ENCODE assay signal across 1 cellular context in genomic region chr17:49191917-49192741, GRCh38.
TF ChIP-seq lines count a peak whose summit lies in the region.

No MANE protein-coding gene starts in this region.

TF ChIP-seq in K562, 482 proteins besides CTCF, POLR2A, EP300 and RAD21 (continued from another document and continues in another):
- TF ChIP-seq, protein P1, sequence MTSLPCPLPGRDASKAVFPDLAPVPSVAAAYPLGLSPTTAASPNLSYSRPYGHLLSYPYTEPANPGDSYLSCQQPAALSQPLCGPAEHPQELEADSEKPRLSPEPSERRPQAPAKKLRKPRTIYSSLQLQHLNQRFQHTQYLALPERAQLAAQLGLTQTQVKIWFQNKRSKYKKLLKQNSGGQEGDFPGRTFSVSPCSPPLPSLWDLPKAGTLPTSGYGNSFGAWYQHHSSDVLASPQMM (CRISPR knock-in tag; IDR thresholded peaks at IDR 0.05): no peak
- no peak for TF ChIP-seq BRCA1 (IDR thresholded peaks at IDR 0.05)
- no peak for TF ChIP-seq BRCA1 (CRISPR knock-in tag; IDR thresholded peaks at IDR 0.05)
- peak; percentile 95 for TF ChIP-seq LCOR (CRISPR knock-in tag; IDR thresholded peaks at IDR 0.05)
- no peak for TF ChIP-seq NFE2L1 (tag; IDR thresholded peaks at IDR 0.05; ENCODE audit: borderline replicate concordance, low read depth)
- TF ChIP-seq CBFA2T2 (conservative IDR thresholded peaks at IDR 0.05): peak; percentile 65; the same call in 1 of the 2 replicates
- no peak for TF ChIP-seq ZNF445 (CRISPR knock-in tag; IDR thresholded peaks at IDR 0.05; ENCODE audit: low read depth)
- TF ChIP-seq NCOR1 (IDR thresholded peaks at IDR 0.05): peak; percentile 49
- no peak for TF ChIP-seq E4F1 (CRISPR knock-in tag; IDR thresholded peaks at IDR 0.05; ENCODE audit: borderline replicate concordance)
- no peak for TF ChIP-seq PTTG1 (tag; IDR thresholded peaks at IDR 0.05; ENCODE audit: low read depth)
- TF ChIP-seq WHSC1 (IDR thresholded peaks at IDR 0.05; ENCODE audit: low read length): no peak
- TF ChIP-seq, protein P2, sequence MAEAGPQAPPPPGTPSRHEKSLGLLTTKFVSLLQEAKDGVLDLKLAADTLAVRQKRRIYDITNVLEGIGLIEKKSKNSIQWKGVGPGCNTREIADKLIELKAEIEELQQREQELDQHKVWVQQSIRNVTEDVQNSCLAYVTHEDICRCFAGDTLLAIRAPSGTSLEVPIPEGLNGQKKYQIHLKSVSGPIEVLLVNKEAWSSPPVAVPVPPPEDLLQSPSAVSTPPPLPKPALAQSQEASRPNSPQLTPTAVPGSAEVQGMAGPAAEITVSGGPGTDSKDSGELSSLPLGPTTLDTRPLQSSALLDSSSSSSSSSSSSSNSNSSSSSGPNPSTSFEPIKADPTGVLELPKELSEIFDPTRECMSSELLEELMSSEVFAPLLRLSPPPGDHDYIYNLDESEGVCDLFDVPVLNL (CRISPR knock-in tag; IDR thresholded peaks at IDR 0.05; ENCODE audit: low read depth): peak; percentile 95
- TF ChIP-seq RHOXF2B (CRISPR knock-in tag; conservative IDR thresholded peaks at IDR 0.05): no peak; the same call in 1 of the 2 replicates
- peak; percentile 25; the same call in 1 of the 2 replicates for TF ChIP-seq FOXJ2 (tag; IDR thresholded peaks at IDR 0.05)
- TF ChIP-seq SIN3A (IDR thresholded peaks at IDR 0.05; ENCODE audit: borderline replicate concordance in 2 of 2, control insufficient read depth in 1 of 2, low read depth in 2 of 2, low read length in 2 of 2): peak; percentile 36 to 60; a peak in 2 of 4 replicates
- peak; percentile 84; the same call in 1 of the 2 replicates for TF ChIP-seq GTF2E2 (tag; IDR thresholded peaks at IDR 0.05)
- no peak for TF ChIP-seq C11orf30 (IDR thresholded peaks at IDR 0.05; ENCODE audit: low read depth)
- no peak for TF ChIP-seq STAT6 (CRISPR knock-in tag; IDR thresholded peaks at IDR 0.05)
- no peak for TF ChIP-seq HNRNPH1 (optimal IDR thresholded peaks at IDR 0.05; ENCODE audit: low read depth, low read length)
- TF ChIP-seq ZNF609 (CRISPR knock-in tag; IDR thresholded peaks at IDR 0.05; ENCODE audit: borderline replicate concordance): no peak; the same call in none of the 2 replicates
- TF ChIP-seq, protein P3, sequence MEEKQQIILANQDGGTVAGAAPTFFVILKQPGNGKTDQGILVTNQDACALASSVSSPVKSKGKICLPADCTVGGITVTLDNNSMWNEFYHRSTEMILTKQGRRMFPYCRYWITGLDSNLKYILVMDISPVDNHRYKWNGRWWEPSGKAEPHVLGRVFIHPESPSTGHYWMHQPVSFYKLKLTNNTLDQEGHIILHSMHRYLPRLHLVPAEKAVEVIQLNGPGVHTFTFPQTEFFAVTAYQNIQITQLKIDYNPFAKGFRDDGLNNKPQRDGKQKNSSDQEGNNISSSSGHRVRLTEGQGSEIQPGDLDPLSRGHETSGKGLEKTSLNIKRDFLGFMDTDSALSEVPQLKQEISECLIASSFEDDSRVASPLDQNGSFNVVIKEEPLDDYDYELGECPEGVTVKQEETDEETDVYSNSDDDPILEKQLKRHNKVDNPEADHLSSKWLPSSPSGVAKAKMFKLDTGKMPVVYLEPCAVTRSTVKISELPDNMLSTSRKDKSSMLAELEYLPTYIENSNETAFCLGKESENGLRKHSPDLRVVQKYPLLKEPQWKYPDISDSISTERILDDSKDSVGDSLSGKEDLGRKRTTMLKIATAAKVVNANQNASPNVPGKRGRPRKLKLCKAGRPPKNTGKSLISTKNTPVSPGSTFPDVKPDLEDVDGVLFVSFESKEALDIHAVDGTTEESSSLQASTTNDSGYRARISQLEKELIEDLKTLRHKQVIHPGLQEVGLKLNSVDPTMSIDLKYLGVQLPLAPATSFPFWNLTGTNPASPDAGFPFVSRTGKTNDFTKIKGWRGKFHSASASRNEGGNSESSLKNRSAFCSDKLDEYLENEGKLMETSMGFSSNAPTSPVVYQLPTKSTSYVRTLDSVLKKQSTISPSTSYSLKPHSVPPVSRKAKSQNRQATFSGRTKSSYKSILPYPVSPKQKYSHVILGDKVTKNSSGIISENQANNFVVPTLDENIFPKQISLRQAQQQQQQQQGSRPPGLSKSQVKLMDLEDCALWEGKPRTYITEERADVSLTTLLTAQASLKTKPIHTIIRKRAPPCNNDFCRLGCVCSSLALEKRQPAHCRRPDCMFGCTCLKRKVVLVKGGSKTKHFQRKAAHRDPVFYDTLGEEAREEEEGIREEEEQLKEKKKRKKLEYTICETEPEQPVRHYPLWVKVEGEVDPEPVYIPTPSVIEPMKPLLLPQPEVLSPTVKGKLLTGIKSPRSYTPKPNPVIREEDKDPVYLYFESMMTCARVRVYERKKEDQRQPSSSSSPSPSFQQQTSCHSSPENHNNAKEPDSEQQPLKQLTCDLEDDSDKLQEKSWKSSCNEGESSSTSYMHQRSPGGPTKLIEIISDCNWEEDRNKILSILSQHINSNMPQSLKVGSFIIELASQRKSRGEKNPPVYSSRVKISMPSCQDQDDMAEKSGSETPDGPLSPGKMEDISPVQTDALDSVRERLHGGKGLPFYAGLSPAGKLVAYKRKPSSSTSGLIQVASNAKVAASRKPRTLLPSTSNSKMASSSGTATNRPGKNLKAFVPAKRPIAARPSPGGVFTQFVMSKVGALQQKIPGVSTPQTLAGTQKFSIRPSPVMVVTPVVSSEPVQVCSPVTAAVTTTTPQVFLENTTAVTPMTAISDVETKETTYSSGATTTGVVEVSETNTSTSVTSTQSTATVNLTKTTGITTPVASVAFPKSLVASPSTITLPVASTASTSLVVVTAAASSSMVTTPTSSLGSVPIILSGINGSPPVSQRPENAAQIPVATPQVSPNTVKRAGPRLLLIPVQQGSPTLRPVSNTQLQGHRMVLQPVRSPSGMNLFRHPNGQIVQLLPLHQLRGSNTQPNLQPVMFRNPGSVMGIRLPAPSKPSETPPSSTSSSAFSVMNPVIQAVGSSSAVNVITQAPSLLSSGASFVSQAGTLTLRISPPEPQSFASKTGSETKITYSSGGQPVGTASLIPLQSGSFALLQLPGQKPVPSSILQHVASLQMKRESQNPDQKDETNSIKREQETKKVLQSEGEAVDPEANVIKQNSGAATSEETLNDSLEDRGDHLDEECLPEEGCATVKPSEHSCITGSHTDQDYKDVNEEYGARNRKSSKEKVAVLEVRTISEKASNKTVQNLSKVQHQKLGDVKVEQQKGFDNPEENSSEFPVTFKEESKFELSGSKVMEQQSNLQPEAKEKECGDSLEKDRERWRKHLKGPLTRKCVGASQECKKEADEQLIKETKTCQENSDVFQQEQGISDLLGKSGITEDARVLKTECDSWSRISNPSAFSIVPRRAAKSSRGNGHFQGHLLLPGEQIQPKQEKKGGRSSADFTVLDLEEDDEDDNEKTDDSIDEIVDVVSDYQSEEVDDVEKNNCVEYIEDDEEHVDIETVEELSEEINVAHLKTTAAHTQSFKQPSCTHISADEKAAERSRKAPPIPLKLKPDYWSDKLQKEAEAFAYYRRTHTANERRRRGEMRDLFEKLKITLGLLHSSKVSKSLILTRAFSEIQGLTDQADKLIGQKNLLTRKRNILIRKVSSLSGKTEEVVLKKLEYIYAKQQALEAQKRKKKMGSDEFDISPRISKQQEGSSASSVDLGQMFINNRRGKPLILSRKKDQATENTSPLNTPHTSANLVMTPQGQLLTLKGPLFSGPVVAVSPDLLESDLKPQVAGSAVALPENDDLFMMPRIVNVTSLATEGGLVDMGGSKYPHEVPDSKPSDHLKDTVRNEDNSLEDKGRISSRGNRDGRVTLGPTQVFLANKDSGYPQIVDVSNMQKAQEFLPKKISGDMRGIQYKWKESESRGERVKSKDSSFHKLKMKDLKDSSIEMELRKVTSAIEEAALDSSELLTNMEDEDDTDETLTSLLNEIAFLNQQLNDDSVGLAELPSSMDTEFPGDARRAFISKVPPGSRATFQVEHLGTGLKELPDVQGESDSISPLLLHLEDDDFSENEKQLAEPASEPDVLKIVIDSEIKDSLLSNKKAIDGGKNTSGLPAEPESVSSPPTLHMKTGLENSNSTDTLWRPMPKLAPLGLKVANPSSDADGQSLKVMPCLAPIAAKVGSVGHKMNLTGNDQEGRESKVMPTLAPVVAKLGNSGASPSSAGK (IDR thresholded peaks at IDR 0.05): peak; percentile 99
- TF ChIP-seq SMAD3 (CRISPR knock-in tag; conservative IDR thresholded peaks at IDR 0.05): peak; percentile 76; the same call in 1 of the 2 replicates
- TF ChIP-seq, protein P4, sequence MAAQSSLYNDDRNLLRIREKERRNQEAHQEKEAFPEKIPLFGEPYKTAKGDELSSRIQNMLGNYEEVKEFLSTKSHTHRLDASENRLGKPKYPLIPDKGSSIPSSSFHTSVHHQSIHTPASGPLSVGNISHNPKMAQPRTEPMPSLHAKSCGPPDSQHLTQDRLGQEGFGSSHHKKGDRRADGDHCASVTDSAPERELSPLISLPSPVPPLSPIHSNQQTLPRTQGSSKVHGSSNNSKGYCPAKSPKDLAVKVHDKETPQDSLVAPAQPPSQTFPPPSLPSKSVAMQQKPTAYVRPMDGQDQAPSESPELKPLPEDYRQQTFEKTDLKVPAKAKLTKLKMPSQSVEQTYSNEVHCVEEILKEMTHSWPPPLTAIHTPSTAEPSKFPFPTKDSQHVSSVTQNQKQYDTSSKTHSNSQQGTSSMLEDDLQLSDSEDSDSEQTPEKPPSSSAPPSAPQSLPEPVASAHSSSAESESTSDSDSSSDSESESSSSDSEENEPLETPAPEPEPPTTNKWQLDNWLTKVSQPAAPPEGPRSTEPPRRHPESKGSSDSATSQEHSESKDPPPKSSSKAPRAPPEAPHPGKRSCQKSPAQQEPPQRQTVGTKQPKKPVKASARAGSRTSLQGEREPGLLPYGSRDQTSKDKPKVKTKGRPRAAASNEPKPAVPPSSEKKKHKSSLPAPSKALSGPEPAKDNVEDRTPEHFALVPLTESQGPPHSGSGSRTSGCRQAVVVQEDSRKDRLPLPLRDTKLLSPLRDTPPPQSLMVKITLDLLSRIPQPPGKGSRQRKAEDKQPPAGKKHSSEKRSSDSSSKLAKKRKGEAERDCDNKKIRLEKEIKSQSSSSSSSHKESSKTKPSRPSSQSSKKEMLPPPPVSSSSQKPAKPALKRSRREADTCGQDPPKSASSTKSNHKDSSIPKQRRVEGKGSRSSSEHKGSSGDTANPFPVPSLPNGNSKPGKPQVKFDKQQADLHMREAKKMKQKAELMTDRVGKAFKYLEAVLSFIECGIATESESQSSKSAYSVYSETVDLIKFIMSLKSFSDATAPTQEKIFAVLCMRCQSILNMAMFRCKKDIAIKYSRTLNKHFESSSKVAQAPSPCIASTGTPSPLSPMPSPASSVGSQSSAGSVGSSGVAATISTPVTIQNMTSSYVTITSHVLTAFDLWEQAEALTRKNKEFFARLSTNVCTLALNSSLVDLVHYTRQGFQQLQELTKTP (IDR thresholded peaks at IDR 0.05; ENCODE audit: low read depth in 1 of 2, partially characterized antibody in 2 of 2): no peak
- TF ChIP-seq MEF2A (IDR thresholded peaks at IDR 0.05; ENCODE audit: control insufficient read depth, low read depth, low read length): no peak
